Comparison of ENCODE assay signal across 17 cellular contexts in genomic region chr21:14843991-14844390, GRCh38.
"Had no signal": no experiment of that assay in that cellular context is flagged by ENCODE, and none has a peak within 500 bp of the region (broad histone marks: within the 10 kb centered on the region; RNA-seq: fewer than 3 reads in every experiment).

No MANE protein-coding gene starts in this region.

- H3K36me3 ChIP-seq: esophagus muscularis mucosa, neutrophil, sigmoid colon, tibial artery, upper lobe of left lung, uterus had no signal

- H3K27me3 ChIP-seq: esophagus muscularis mucosa, foreskin keratinocyte, hepatocyte, neutrophil, sigmoid colon, tibial artery, upper lobe of left lung, uterus had no signal

- ATAC-seq: effector memory CD8-positive, alpha-beta T cell; foreskin keratinocyte; naive thymus-derived CD4-positive, alpha-beta T cell; stimulated activated memory B cell treated with anti-CD40 and anti-IgM and Interleukin-4, amounts not matched to agents 10 μg/mL and 1 μg/mL and 100 μg/mL, for 72 hours had no signal

- DNase-seq: effector memory CD8-positive, alpha-beta T cell; foreskin keratinocyte; mesendoderm; naive thymus-derived CD4-positive, alpha-beta T cell; nephron progenitor cell; posterior cingulate gyrus; sigmoid colon; stimulated activated CD4-positive, alpha-beta T cell treated with anti-CD3 and anti-CD28 coated beads, Interleukin-4, amount 100 ng/mL, for 24 hours; tibial artery; upper lobe of left lung; uterus had no signal

- H3K27ac ChIP-seq: epithelial cell of prostate, esophagus muscularis mucosa, foreskin keratinocyte, hepatocyte, neutrophil, sigmoid colon, tibial artery, upper lobe of left lung, uterus had no signal

- H3K4me3 ChIP-seq: esophagus muscularis mucosa, hepatocyte, sigmoid colon, smooth muscle cell, tibial artery, upper lobe of left lung, uterus had no signal
